Comparison of ENCODE assay signal across 8 cellular contexts in the genomic region with DNA sequence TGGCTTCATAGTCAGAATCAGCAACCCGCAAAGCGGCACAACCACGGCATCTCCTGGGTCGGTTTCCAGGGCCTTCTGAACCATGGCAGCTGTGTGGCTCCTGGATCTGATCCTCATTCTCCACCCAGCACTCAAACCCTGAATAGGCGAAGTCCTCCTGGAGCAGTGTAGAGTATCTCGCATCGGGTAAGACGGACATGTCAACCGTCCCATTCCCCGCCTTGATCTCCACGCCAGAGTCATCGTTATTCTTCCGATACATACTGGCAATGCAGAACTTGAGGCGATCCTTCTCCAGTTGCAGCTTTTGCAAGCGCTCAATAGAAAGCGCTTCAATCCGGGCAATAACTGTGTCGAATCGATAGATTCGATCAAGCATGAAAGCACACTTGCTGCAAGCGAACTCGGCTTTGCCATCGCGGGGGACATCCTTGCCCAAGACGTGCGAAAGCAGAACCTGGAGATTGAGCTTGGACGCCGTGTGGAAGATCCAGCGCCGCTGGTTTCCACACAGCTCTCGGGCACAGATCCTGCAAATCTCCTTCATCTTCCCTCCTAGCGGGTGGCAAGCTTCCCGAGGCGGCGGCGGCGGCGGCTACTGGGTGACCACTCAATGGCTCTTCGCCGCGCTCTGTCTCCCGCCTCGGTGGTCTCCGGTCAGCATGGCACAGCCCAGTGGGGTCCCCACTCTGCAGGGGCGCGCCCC.
A peak's percentile ranks its signal among the peaks of the same experiment; 100 is the strongest.
DNase-seq lines count a peak whose midpoint lies in the region; ATAC-seq, FAIRE-seq and TF ChIP-seq lines count a peak whose summit lies in the region.
"Not testable (repeated sequence)": the region's sequence is repeated elsewhere in the genome, so short reads cannot be mapped to it uniquely, and the experiment has no call there.

No MANE protein-coding gene starts in this region.

- FAIRE-seq in keratinocyte (lab: Jason Lieb, UNC); pancreas (lab: Jason Lieb, UNC): not testable (repeated sequence)

- peak overlapping the region; percentile 3 for H3K4me2 ChIP-seq in keratinocyte (ENCODE audit: control insufficient read depth, extremely low read depth, insufficient read depth, low read depth, low read length)

- not testable (repeated sequence) for H4K20me1 ChIP-seq in keratinocyte (ENCODE audit: control insufficient read depth, extremely low read depth, insufficient read depth, low read length)

- H3K4me1 Mint-ChIP-seq in activated T-helper 2 cell treated with anti-CD3 and anti-CD28 coated beads, Interferon-gamma antibody, Interleukin-2, Interleukin-4, amounts not matched to agents 10 μg/mL and 5 μg/mL and 100 μg/mL, durations not matched to agents 14 hours and 24 hours and 36 hours (ENCODE audit: low read depth): not testable (repeated sequence)

- H3K27ac ChIP-seq in keratinocyte (ENCODE audit: control insufficient read depth, insufficient read depth, low read length); pancreas; aorta (ENCODE audit: low read depth in 1 of 2, low read length in 2 of 2): not testable (repeated sequence)

- not testable (repeated sequence) for H3K27me3 ChIP-seq in NT2/D1 (ENCODE audit: insufficient read depth, insufficient read length); keratinocyte (ENCODE audit: control insufficient read depth, extremely low read depth, insufficient read depth, low read length); pancreas; aorta (ENCODE audit: control insufficient read depth in 1 of 2, insufficient read depth in 2 of 2, low read length in 1 of 2)

- H3K27me3 Mint-ChIP-seq in activated T-helper 2 cell treated with anti-CD3 and anti-CD28 coated beads, Interferon-gamma antibody, Interleukin-2, Interleukin-4, amounts not matched to agents 10 μg/mL and 5 μg/mL and 100 μg/mL, durations not matched to agents 14 hours and 24 hours and 36 hours (ENCODE audit: low read depth): not testable (repeated sequence)

- H3K9ac ChIP-seq in NT2/D1 (ENCODE audit: insufficient read length, low read depth); keratinocyte (ENCODE audit: control insufficient read depth, extremely low read depth, insufficient read depth, low read length): not testable (repeated sequence)

- peak; percentile 2 for DNase-seq in GM10266 (ENCODE audit: extremely low spot score)
- not testable (repeated sequence) for DNase-seq in NT2/D1 (ENCODE audit: low read depth, low spot score); activated T-helper 2 cell treated with anti-CD3 and anti-CD28 coated beads, Interferon-gamma antibody, Interleukin-2, Interleukin-4, amounts not matched to agents 10 μg/mL and 5 μg/mL and 100 μg/mL, durations not matched to agents 14 hours and 24 hours and 36 hours (ENCODE audit: low spot score); keratinocyte (ENCODE audit: low read depth, low spot score); pancreas; aorta
- DNase-seq in epidermal melanocyte (ENCODE audit: insufficient read length, low spot score): peak; percentile 1

- H3K4me3 ChIP-seq in NT2/D1 (ENCODE audit: insufficient read length, low read depth): peak overlapping the region; percentile 48
- H3K4me3 ChIP-seq in keratinocyte (ENCODE audit: control insufficient read depth in 2 of 3, extremely low read depth in 1 of 3, insufficient read depth in 2 of 3, low read depth in 1 of 3, low read length in 3 of 3): peak overlapping the region in 2 of 3 experiments; percentile 36 to 43
- peak overlapping the region in 3 of 4 donors; percentile 16 to 36 (median 36) for H3K4me3 ChIP-seq in pancreas
- peak overlapping the region in 1 of 2 donors; percentile 40 for H3K4me3 ChIP-seq in aorta (ENCODE audit: low read length in 2 of 2)

- dilution Hi-C loops in keratinocyte (cut with MboI; ENCODE audit: extremely low pct_ligation_motif_present, low sequenced_read_pairs): not testable (repeated sequence)

- H3K4me1 ChIP-seq in NT2/D1 (ENCODE audit: insufficient read depth, insufficient read length); keratinocyte (ENCODE audit: control insufficient read depth, extremely low read depth, insufficient read depth, low read length); pancreas; aorta (ENCODE audit: control insufficient read depth in 1 of 2, insufficient read depth in 2 of 2, low read length in 2 of 2): not testable (repeated sequence)

- not testable (repeated sequence) for H3K27ac Mint-ChIP-seq in activated T-helper 2 cell treated with anti-CD3 and anti-CD28 coated beads, Interferon-gamma antibody, Interleukin-2, Interleukin-4, amounts not matched to agents 10 μg/mL and 5 μg/mL and 100 μg/mL, durations not matched to agents 14 hours and 24 hours and 36 hours

- not testable (repeated sequence) for H3K36me3 ChIP-seq in NT2/D1 (ENCODE audit: insufficient read depth, insufficient read length, low read length); keratinocyte (ENCODE audit: control insufficient read depth in 2 of 2, extremely low read depth in 1 of 2, insufficient read depth in 2 of 2, low read length in 2 of 2); pancreas; aorta (ENCODE audit: control insufficient read depth in 1 of 2, insufficient read depth in 2 of 2, low read length in 1 of 2)

- WGBS in pancreas, 2 donors: 0 to 1% methylated on average over 10 to 12 of the region's 46 CpGs
- WGBS in aorta, 2 donors: 0 to 1% methylated on average over 9 to 16 of the region's 46 CpGs

- H3K79me2 ChIP-seq in keratinocyte (ENCODE audit: control insufficient read depth, insufficient read depth, low read length): peaks cover 14% of the 10 kb centered on the region

- H3K4me3 Mint-ChIP-seq in activated T-helper 2 cell treated with anti-CD3 and anti-CD28 coated beads, Interferon-gamma antibody, Interleukin-2, Interleukin-4, amounts not matched to agents 10 μg/mL and 5 μg/mL and 100 μg/mL, durations not matched to agents 14 hours and 24 hours and 36 hours (ENCODE audit: low read depth): peak overlapping the region; percentile 78

- intact Hi-C loops in activated T-helper 2 cell treated with anti-CD3 and anti-CD28 coated beads, Interferon-gamma antibody, Interleukin-2, Interleukin-4, amounts not matched to agents 10 μg/mL and 5 μg/mL and 100 μg/mL, durations not matched to agents 14 hours and 24 hours and 36 hours (cut with micrococcal nuclease); pancreas (cut with DNase I); aorta (cut with DNase I): not testable (repeated sequence)

- H3K9me1 ChIP-seq in keratinocyte (ENCODE audit: control insufficient read depth, extremely low read depth, insufficient read depth, low read length): not testable (repeated sequence)

- peak; percentile 1 for ATAC-seq in HG02852 (IDR thresholded peaks at IDR 0.05; ENCODE audit: unreplicated experiment)
- peak; percentile 19 to 42 (median 29) for ATAC-seq in pancreas
- peak; percentile 71 for ATAC-seq in aorta (ENCODE audit: low FRiP score)

- not testable (repeated sequence) for H3K9me3 Mint-ChIP-seq in activated T-helper 2 cell treated with anti-CD3 and anti-CD28 coated beads, Interferon-gamma antibody, Interleukin-2, Interleukin-4, amounts not matched to agents 10 μg/mL and 5 μg/mL and 100 μg/mL, durations not matched to agents 14 hours and 24 hours and 36 hours

- not testable (repeated sequence) for TF ChIP-seq CTCF in GM10266 (IDR thresholded peaks at IDR 0.05; ENCODE audit: control insufficient read depth, insufficient read depth, low read depth, missing control alignments); keratinocyte (optimal IDR thresholded peaks at IDR 0.05 in 1 of 3, IDR thresholded peaks at IDR 0.05 in 1 of 3, conservative IDR thresholded peaks at IDR 0.05 in 1 of 3; ENCODE audit: extremely low read depth in 1 of 3, insufficient read depth in 2 of 3, low read length in 3 of 3); pancreas (IDR thresholded peaks at IDR 0.05)

- not testable (repeated sequence) for H2AFZ ChIP-seq in keratinocyte (ENCODE audit: control insufficient read depth, low read length)

- not testable (repeated sequence) for H3K36me3 Mint-ChIP-seq in activated T-helper 2 cell treated with anti-CD3 and anti-CD28 coated beads, Interferon-gamma antibody, Interleukin-2, Interleukin-4, amounts not matched to agents 10 μg/mL and 5 μg/mL and 100 μg/mL, durations not matched to agents 14 hours and 24 hours and 36 hours (ENCODE audit: low read depth)

- not testable (repeated sequence) for H3K9me3 ChIP-seq in NT2/D1 (ENCODE audit: insufficient read depth, low read length); keratinocyte (ENCODE audit: control insufficient read depth, low read depth, low read length); pancreas; aorta (ENCODE audit: control insufficient read depth, low read length)

Comparison
In these comparisons a context has a peak if more than half of its experiments do, and no peak if none do; other contexts are left out.
1. ATAC-seq: peak in every context shown above with its lines; median percentile 71 in aorta; 29 in pancreas; 1 in HG02852.